In genomic region chr14:89284368-89285058, GRCh38 we compare ENCODE assay signal across 1 cellular context.
TF ChIP-seq lines count a peak whose summit lies in the region.

No MANE protein-coding gene starts in this region.

TF ChIP-seq in H1, 55 proteins besides CTCF, POLR2A, EP300 and RAD21 (continued from another document):
- no peak for TF ChIP-seq POU5F1 (IDR thresholded peaks at IDR 0.05; ENCODE audit: low read depth, low read length)
